ENCODE assay signal across 8 cellular contexts in the genomic region with DNA sequence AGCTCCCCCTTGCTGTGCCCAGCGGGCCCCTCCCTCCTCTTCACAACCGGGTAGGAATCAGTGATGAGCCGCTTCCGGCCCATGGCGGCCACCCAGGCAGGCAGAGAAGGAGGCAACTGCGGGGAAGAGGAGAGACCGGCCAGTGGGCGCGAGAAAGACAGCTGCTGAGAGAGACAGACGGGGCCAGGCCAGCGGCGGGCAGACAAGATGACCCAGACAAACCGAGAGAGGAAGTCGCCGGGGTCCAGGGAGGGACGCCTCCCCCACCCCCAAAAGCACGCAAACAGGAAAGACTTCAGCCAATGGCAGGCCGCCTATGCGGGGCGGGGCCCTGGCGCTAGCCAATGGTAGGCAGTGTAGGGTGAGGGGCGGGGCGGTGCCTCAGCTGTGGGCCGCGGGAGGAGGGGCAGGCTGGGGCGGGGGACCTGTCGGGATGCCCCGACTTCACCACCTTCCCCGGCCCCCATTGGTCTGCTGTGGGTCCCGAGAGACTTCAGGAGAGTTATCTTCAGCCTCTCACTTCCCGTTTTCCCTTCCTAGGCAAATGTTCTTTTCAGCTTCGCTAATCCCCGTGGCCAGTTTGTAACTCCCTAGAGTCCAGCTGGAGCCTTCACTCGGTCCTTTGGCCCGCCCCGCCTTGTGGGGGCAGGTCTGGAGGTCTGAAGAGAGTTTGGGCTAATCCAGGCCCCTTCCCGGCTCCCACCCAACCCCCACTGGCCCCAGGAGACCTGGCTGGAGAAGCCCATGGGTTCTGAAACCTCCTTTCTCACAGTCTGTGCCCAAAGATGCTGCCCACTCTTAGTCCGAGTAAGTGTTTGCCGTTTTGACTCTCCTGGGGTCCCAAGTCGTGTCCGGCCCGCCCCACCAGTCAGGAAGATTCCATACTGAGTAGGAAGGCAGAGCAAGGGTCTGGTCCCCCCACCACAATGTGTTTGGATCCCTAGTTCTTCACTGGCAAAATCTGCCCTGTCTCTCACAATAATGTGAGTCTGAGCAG. TPM values are rescaled to one million over a fixed set of nuclear protein-coding genes. Genes with fewer than 3 reads are reported as not detected.
DNase-seq lines count a peak whose midpoint lies in the region; ATAC-seq and TF ChIP-seq lines count a peak whose summit lies in the region.

A gene (minus strand): TSS at position 230 of the 997 bp plus-strand sequence. CDS start 147 bp downstream, at position 83.

- peak within 1 kb of the TSS; percentile 92 for H3K4me2 ChIP-seq in hepatocyte

- H2AFZ ChIP-seq in hepatocyte = peak within 1 kb of the TSS; percentile 25

- peaks cover 20% of the 10 kb centered on the region for H3K79me2 ChIP-seq in hepatocyte

- in situ Hi-C loops in astrocyte of the cerebellum (cut with HindIII; ENCODE audit: low sequenced_read_pairs) = no loop called here

- H3K4me1 ChIP-seq in hepatocyte (ENCODE audit: insufficient read depth) = peaks cover 52% of the 10 kb centered on the region

- ATAC-seq in GM18517 (IDR thresholded peaks at IDR 0.05; ENCODE audit: unreplicated experiment) (peak; percentile 72), HG03039 (IDR thresholded peaks at IDR 0.05; ENCODE audit: unreplicated experiment) (peak; percentile 70)

- no peaks in the 10 kb centered on the region for H3K9me3 ChIP-seq in hepatocyte (ENCODE audit: low read depth)

- H4K20me1 ChIP-seq in hepatocyte (ENCODE audit: insufficient read depth, poor library complexity, severe bottlenecking) = no peaks in the 10 kb centered on the region

- no peaks in the 10 kb centered on the region for H3K36me3 ChIP-seq in hepatocyte (replicated peaks; ENCODE audit: insufficient read depth, low read depth)

- peak within 1 kb of the TSS; percentile 78 for H3K4me3 ChIP-seq in astrocyte of the cerebellum (ENCODE audit: low read depth, low read length)
- H3K4me3 ChIP-seq in hepatocyte = peak within 1 kb of the TSS; percentile 50

- H3K27ac ChIP-seq in hepatocyte = peak within 1 kb of the TSS; percentile 99

- WGBS in hepatocyte (ENCODE audit: low lambda C conversion rate, missing lambda C conversion rate) = 6% methylated on average over 27 of the region's 42 CpGs

- TF ChIP-seq CTCF in astrocyte of the cerebellum (IDR thresholded peaks at IDR 0.05; ENCODE audit: low read depth, low read length, missing control alignments) (no peak), hepatocyte (IDR thresholded peaks at IDR 0.05; ENCODE audit: poor library complexity) (no peak)

- no peaks in the 10 kb centered on the region for H3K27me3 ChIP-seq in hepatocyte

- H3K9me2 ChIP-seq in hepatocyte (replicated peaks; ENCODE audit: insufficient read depth) = no peaks in the 10 kb centered on the region

- DNase-seq in NCI-H2081 (lab: John Stamatoyannopoulos, UW) = peak; percentile 90 to 93
- peak; percentile 93 for DNase-seq in T-helper 9 cell
- peak; percentile 83 for DNase-seq in astrocyte of the cerebellum (ENCODE audit: low read depth)
- DNase-seq in hepatocyte (ENCODE audit: low spot score) = peak; percentile 99
- DNase-seq in retina = peak; percentile 95
- DNase-seq in cortex of kidney (lab: John Stamatoyannopoulos, UW) = no peak

RNA-seq across cellular contexts. Expression of the gene that starts here (rescaled TPM):
- total RNA-seq in hepatocyte = 69.8 and 74.4 TPM in 2 replicates
- polyA plus RNA-seq in hepatocyte = 97.4 and 117 TPM in 2 replicates
